Comparison of ENCODE assay signal across 25 cellular contexts in genomic region chr2:177665328-177665727, GRCh38.
DNase-seq lines count a peak whose midpoint lies in the region; ATAC-seq and TF ChIP-seq lines count a peak whose summit lies in the region.
"Had no signal": no experiment of that assay in that cellular context is flagged by ENCODE, and none has a peak within 500 bp of the region (broad histone marks: within the 10 kb centered on the region; RNA-seq: fewer than 3 reads in every experiment).

No MANE protein-coding gene starts in this region.

- DNase-seq in WTC11 (ENCODE audit: low spot score): no peak
- DNase-seq in GF-D8 (lab: John Stamatoyannopoulos, UW): no peak
- DNase-seq: 8988T; ACHN; AML-193; BE2C; C1 segment of cervical spinal cord; Caco-2; Calu3; CD4-positive, alpha-beta memory T cell; CD4-positive, alpha-beta T cell; CD4-positive, CD25-positive, alpha-beta regulatory T cell; CD8-positive, alpha-beta memory T cell; CD8-positive, alpha-beta T cell; COR-L47; DMS 273 treated with DMSO at 0.1 percent for 48 hours; DMS153; DMS53; DMS79; DMS79 treated with DMSO at 0.1 percent for 48 hours; DND-41; EL had no signal

- ATAC-seq in WTC11: no peak
- ATAC-seq: A549; CD8-positive, alpha-beta T cell had no signal

- no peak for TF ChIP-seq CTCF in WTC11 (IDR thresholded peaks at IDR 0.05)

- CTCF ChIA-PET in WTC11 (lab: Charles Lee): no interaction called here

- no peak overlapping the region for H3K4me3 Mint-ChIP-seq in WTC11
- H3K4me3 Mint-ChIP-seq: B cell; CD14-positive monocyte; CD4-positive, alpha-beta memory T cell; CD4-positive, alpha-beta T cell; CD4-positive, CD25-positive, alpha-beta regulatory T cell; CD8-positive, alpha-beta memory T cell; CD8-positive, alpha-beta T cell had no signal

- peaks cover 13% of the 10 kb centered on the region for H3K4me1 Mint-ChIP-seq in WTC11
- H3K4me1 Mint-ChIP-seq: B cell; CD14-positive monocyte; CD4-positive, alpha-beta memory T cell; CD4-positive, CD25-positive, alpha-beta regulatory T cell; CD8-positive, alpha-beta memory T cell had no signal

- no peak overlapping the region for H3K27ac Mint-ChIP-seq in WTC11
- H3K27ac Mint-ChIP-seq: B cell; CD4-positive, alpha-beta memory T cell; CD4-positive, alpha-beta T cell; CD4-positive, CD25-positive, alpha-beta regulatory T cell; CD8-positive, alpha-beta memory T cell; CD8-positive, alpha-beta T cell had no signal

- H3K9me3 Mint-ChIP-seq in WTC11: no peaks in the 10 kb centered on the region
- H3K9me3 Mint-ChIP-seq: CD4-positive, alpha-beta memory T cell; CD4-positive, alpha-beta T cell; CD4-positive, CD25-positive, alpha-beta regulatory T cell; CD8-positive, alpha-beta memory T cell; CD8-positive, alpha-beta T cell had no signal

- POLR2A ChIA-PET in WTC11 (lab: Charles Lee): no interaction called here

- H3K27me3 Mint-ChIP-seq in WTC11 (ENCODE audit: low read depth): peaks cover 97% of the 10 kb centered on the region
- H3K27me3 Mint-ChIP-seq: B cell; CD4-positive, alpha-beta T cell had no signal

- no peaks in the 10 kb centered on the region for H3K36me3 Mint-ChIP-seq in WTC11
- H3K36me3 Mint-ChIP-seq: CD14-positive monocyte; CD4-positive, alpha-beta memory T cell; CD4-positive, CD25-positive, alpha-beta regulatory T cell; CD8-positive, alpha-beta memory T cell; CD8-positive, alpha-beta T cell had no signal

TF ChIP-seq in WTC11, 78 proteins besides CTCF, POLR2A, EP300 and RAD21:
- TF ChIP-seq ZNF232 (CRISPR knock-in tag; IDR thresholded peaks at IDR 0.05): no peak
- TF ChIP-seq HMGA2 (CRISPR knock-in tag; IDR thresholded peaks at IDR 0.05): peak; percentile 94
